21 cellular contexts compared by ENCODE assay signal in genomic region chrX:77561372-77561771, GRCh38.
"Had no signal": no experiment of that assay in that cellular context is flagged by ENCODE, and none has a peak within 500 bp of the region (broad histone marks: within the 10 kb centered on the region; RNA-seq: fewer than 3 reads in every experiment).

No MANE protein-coding gene starts in this region.

- H3K9ac ChIP-seq: neural progenitor cell had no signal

- H3K27me3 Mint-ChIP-seq: progenitor cell of endocrine pancreas had no signal

- H3K27ac Mint-ChIP-seq: natural killer cell treated with Interleukin-12 subunit alpha and Interleukin-12 subunit beta and Interleukin-15 and Interleukin-18, amount 100 ng/mL, for 72 hours; neural progenitor cell; progenitor cell of endocrine pancreas had no signal

- H3K36me3 ChIP-seq: neural progenitor cell, ovary had no signal

- DNase-seq: dermis blood vessel endothelial cell; esophagus squamous epithelium; foreskin fibroblast; glutamatergic neuron; left cardiac atrium; left ventricle myocardium superior; mesenchymal stem cell; midbrain; nucleus accumbens; ovary; right cardiac atrium; stimulated activated CD4-positive, alpha-beta T cell treated with anti-CD3 and anti-CD28 coated beads, Interleukin-2, amount 100 ng/mL, for 48 hours; stimulated activated naive CD4-positive, alpha-beta T cell treated with Interleukin-2 at 50 U/mL for 16 hours; trophoblast cell had no signal

- H3K4me2 ChIP-seq: neural progenitor cell, smooth muscle cell had no signal

- H3K4me1 ChIP-seq: esophagus squamous epithelium, gastroesophageal sphincter, neural progenitor cell had no signal

- ATAC-seq: gastroesophageal sphincter; left cardiac atrium; left ventricle myocardium superior; natural killer cell treated with Interleukin-12 subunit alpha and Interleukin-12 subunit beta and Interleukin-15 and Interleukin-18, amount 100 ng/mL, for 72 hours; right cardiac atrium had no signal

- H3K27ac ChIP-seq: esophagus squamous epithelium, gastroesophageal sphincter, neural progenitor cell, ovary had no signal

- H3K4me3 Mint-ChIP-seq: natural killer cell treated with Interleukin-12 subunit alpha and Interleukin-12 subunit beta and Interleukin-15 and Interleukin-18, amount 100 ng/mL, for 72 hours; neural progenitor cell had no signal

- FAIRE-seq: keratinocyte had no signal

- H3K4me3 ChIP-seq: esophagus squamous epithelium, gastroesophageal sphincter, lung, neural progenitor cell, ovary, smooth muscle cell had no signal

- H2AFZ ChIP-seq: neural progenitor cell had no signal

- H3K9me3 ChIP-seq: gastroesophageal sphincter, ovary had no signal

- H3K4me1 Mint-ChIP-seq: neural progenitor cell had no signal

- H3K27me3 ChIP-seq: esophagus squamous epithelium, gastroesophageal sphincter, neural progenitor cell, ovary had no signal
